In the genomic region with DNA sequence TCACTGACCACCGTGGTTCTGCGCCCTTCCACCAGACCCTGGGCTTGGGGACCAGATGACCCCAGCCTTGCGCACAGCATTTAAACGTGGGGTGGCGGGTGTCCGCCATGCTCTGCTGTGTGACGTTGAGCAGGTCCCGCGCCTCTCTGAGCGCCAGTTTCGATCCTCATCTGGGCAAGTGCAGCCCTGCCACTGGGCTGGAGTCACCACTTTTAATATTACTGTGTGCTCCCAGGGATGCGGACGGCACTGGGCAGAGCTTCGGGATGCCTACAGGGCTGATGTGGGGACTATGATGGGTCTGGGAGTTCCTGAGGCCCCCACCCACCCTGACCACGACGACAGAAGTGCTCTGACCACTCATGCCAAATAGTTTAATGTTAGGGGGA, we compare ENCODE assay signal across 5 cellular contexts.
DNase-seq lines count a peak whose midpoint lies in the region; TF ChIP-seq lines count a peak whose summit lies in the region.

No MANE protein-coding gene starts in this region.

- POLR2A ChIA-PET in RWPE1 (lab: Yijun Ruan, JAX; ENCODE audit: low non-redundant PET), result interaction anchor here (0.5 kb wide), 1 partner anchor 138 kb away, joined by 3 read pairs; no protein-coding TSS in a partner anchor

- TF ChIP-seq CTCF in RWPE1 (conservative IDR thresholded peaks at IDR 0.05; ENCODE audit: low read depth) (peak; percentile 16; the same call in 1 of the 2 replicates), fibroblast of mammary gland (conservative IDR thresholded peaks at IDR 0.05; ENCODE audit: control insufficient read depth, insufficient read depth, low read depth, low read length) (no peak)

- peaks cover 0 to 21% (median 19%) of the 10 kb centered on the region in 5 donors for H3K4me1 ChIP-seq in subcutaneous abdominal adipose tissue (ENCODE audit: control insufficient read depth in 5 of 5, insufficient read depth in 5 of 5, low read length in 5 of 5)

- peak overlapping the region in 4 of 5 donors; percentile 52 to 79 (median 68) for H3K9ac ChIP-seq in subcutaneous abdominal adipose tissue (ENCODE audit: low read length in 5 of 5)

- no peak for DNase-seq in RWPE1 (ENCODE audit: low spot score)
- DNase-seq in fibroblast of mammary gland (ENCODE audit: low read depth), result no peak
- no peak for DNase-seq in hippocampal formation (lab: John Stamatoyannopoulos, UW)
- no peak for DNase-seq in NCI-H526 (lab: John Stamatoyannopoulos, UW)

- CTCF ChIA-PET in RWPE1 (lab: Yijun Ruan, JAX), result interaction anchor here (0.5 to 1.3 kb wide), 8 partner anchors 14 to 731 kb away, joined by 3 to 6 read pairs (median 3); no protein-coding TSS in a partner anchor

- peaks cover 0 to 8% (median 0%) of the 10 kb centered on the region in 5 donors for H3K27me3 ChIP-seq in subcutaneous abdominal adipose tissue (ENCODE audit: control insufficient read depth in 5 of 5, insufficient read depth in 4 of 5, low read length in 5 of 5)

- peaks cover 0 to 3% (median 0%) of the 10 kb centered on the region in 5 donors for H3K36me3 ChIP-seq in subcutaneous abdominal adipose tissue (ENCODE audit: control insufficient read depth in 5 of 5, insufficient read depth in 5 of 5, low read length in 5 of 5)

- peak overlapping the region; percentile 66 for H3K4me3 ChIP-seq in fibroblast of mammary gland (ENCODE audit: control insufficient read depth, low read depth, low read length)
- peak overlapping the region; percentile 37 to 74 (median 68) for H3K4me3 ChIP-seq in subcutaneous abdominal adipose tissue (ENCODE audit: low read depth in 1 of 5, low read length in 5 of 5)

- H3K9me3 ChIP-seq in subcutaneous abdominal adipose tissue (ENCODE audit: control insufficient read depth in 5 of 5, low read length in 5 of 5), result no peaks in the 10 kb centered on the region

- H3K27ac ChIP-seq in RWPE1 (peak overlapping the region; percentile 88), subcutaneous abdominal adipose tissue (ENCODE audit: low read depth, low read length) (peak overlapping the region; percentile 45)
